Comparison of ENCODE assay signal across 14 cellular contexts in genomic region chr3:14440168-14440518, GRCh38. TPM values are rescaled to one million over a fixed set of nuclear protein-coding genes. Genes with fewer than 3 reads are reported as not detected.
DNase-seq lines count a peak whose midpoint lies in the region; ATAC-seq, FAIRE-seq and TF ChIP-seq lines count a peak whose summit lies in the region.
"Had no signal": no experiment of that assay in that cellular context is flagged by ENCODE, and none has a peak within 500 bp of the region (broad histone marks: within the 10 kb centered on the region; RNA-seq: fewer than 3 reads in every experiment).

No MANE protein-coding gene starts in this region.

- intact Hi-C loops in adrenal gland (cut with DNase I) = no loop called here

- TF ChIP-seq POLR2A in adrenal gland (IDR thresholded peaks at IDR 0.05) = no peak

- DNase-seq in NCI-H345 (lab: John Stamatoyannopoulos, UW) (peak; percentile 28), NCI-H345 treated with DMSO at 0.1 percent for 48 hours (lab: John Stamatoyannopoulos, UW; ENCODE audit: unreplicated experiment) (no peak), adrenal gland (no peak), progenitor cell of endocrine pancreas (ENCODE audit: low spot score, unreplicated experiment) (no peak), small intestine (no peak)
- DNase-seq in stimulated activated CD4-positive, alpha-beta T cell treated with anti-CD3 and anti-CD28 coated beads, Interleukin-2, amount 100 ng/mL, for 48 hours = no peak
- DNase-seq: activated CD8-positive, alpha-beta memory T cell treated with anti-CD3 and anti-CD28 coated beads, Interleukin-2, amount 50 U/mL, for 4 hours; natural killer cell; NCI-H1436 treated with DMSO at 0.1 percent for 48 hours had no signal

- WGBS in adrenal gland, 4 donors = 60 to 74% (median 65%) methylated on average over 3 of the region's 3 CpGs
- 61 to 77% (median 73%) methylated on average over 3 of the region's 3 CpGs for WGBS in small intestine, 3 donors

- H3K4me1 Mint-ChIP-seq in IgD-negative memory B cell (peaks cover 25 to 28% (median 26%) of the 10 kb centered on the region in 3 donors), progenitor cell of endocrine pancreas (ENCODE audit: low read depth) (peaks cover 3% of the 10 kb centered on the region)

- H3K4me1 ChIP-seq in adrenal gland (replicated peaks in 1 of 2) (peaks cover 24 to 55% of the 10 kb centered on the region in 2 donors), small intestine (ENCODE audit: control insufficient read depth in 2 of 2, insufficient read depth in 1 of 2, low read depth in 1 of 2, low read length in 1 of 2) (peaks cover 4 to 13% of the 10 kb centered on the region in 2 donors)

- H3K9me3 ChIP-seq in adrenal gland (replicated peaks in 1 of 3) (no peaks in the 10 kb centered on the region), small intestine (ENCODE audit: control insufficient read depth, low read depth) (no peaks in the 10 kb centered on the region)
- H3K9me3 ChIP-seq: colonic mucosa, SJCRH30 had no signal

- no peaks in the 10 kb centered on the region for H3K27me3 Mint-ChIP-seq in IgD-negative memory B cell
- no peaks in the 10 kb centered on the region for H3K27me3 Mint-ChIP-seq in progenitor cell of endocrine pancreas

- peak overlapping the region in 2 of 3 donors; percentile 58 to 83 for H3K27ac Mint-ChIP-seq in IgD-negative memory B cell
- H3K27ac Mint-ChIP-seq in progenitor cell of endocrine pancreas = peak overlapping the region; percentile 76

- peaks cover 2% of the 10 kb centered on the region for H3K36me3 Mint-ChIP-seq in IgD-negative memory B cell
- peaks cover 6% of the 10 kb centered on the region for H3K36me3 Mint-ChIP-seq in progenitor cell of endocrine pancreas (ENCODE audit: insufficient read depth)
- H3K36me3 Mint-ChIP-seq: natural killer cell had no signal

- H3K4me3 Mint-ChIP-seq in IgD-negative memory B cell = peak overlapping the region in 1 of 4 donors; percentile 72
- no peak overlapping the region for H3K4me3 Mint-ChIP-seq in progenitor cell of endocrine pancreas (ENCODE audit: low read depth)
- H3K4me3 Mint-ChIP-seq: natural killer cell had no signal

- no peak for ATAC-seq in HG03469 (IDR thresholded peaks at IDR 0.05; ENCODE audit: unreplicated experiment)
- ATAC-seq: esophagus mucosa had no signal

- H3K27me3 ChIP-seq in adrenal gland = no peaks in the 10 kb centered on the region
- no peaks in the 10 kb centered on the region for H3K27me3 ChIP-seq in small intestine (ENCODE audit: control insufficient read depth in 2 of 2, insufficient read depth in 2 of 2, low read length in 2 of 2)
- H3K27me3 ChIP-seq: colonic mucosa, SJCRH30 had no signal

- H3K4me3 ChIP-seq in adrenal gland (no peak overlapping the region), small intestine (ENCODE audit: low read depth in 1 of 2, low read length in 2 of 2) (no peak overlapping the region)
- H3K4me3 ChIP-seq: colonic mucosa, SJCRH30 had no signal

- TF ChIP-seq CTCF in adrenal gland (IDR thresholded peaks at IDR 0.05) (no peak), progenitor cell of endocrine pancreas (IDR thresholded peaks at IDR 0.05; ENCODE audit: unreplicated experiment) (no peak)

- H3K9me3 Mint-ChIP-seq in IgD-negative memory B cell (no peaks in the 10 kb centered on the region), progenitor cell of endocrine pancreas (ENCODE audit: low read depth) (no peaks in the 10 kb centered on the region)
- H3K9me3 Mint-ChIP-seq: natural killer cell had no signal

- H3K27ac ChIP-seq in adrenal gland = peak overlapping the region in 3 of 5 donors; percentile 20 to 57 (median 54)
- no peak overlapping the region for H3K27ac ChIP-seq in small intestine (ENCODE audit: low read depth in 1 of 2, low read length in 1 of 2)
- H3K27ac ChIP-seq: colonic mucosa, SJCRH30 had no signal

- H3K36me3 ChIP-seq in adrenal gland (replicated peaks in 1 of 2) (no peaks in the 10 kb centered on the region), small intestine (ENCODE audit: control insufficient read depth in 2 of 2, insufficient read depth in 2 of 2, low read length in 2 of 2) (no peaks in the 10 kb centered on the region)
- H3K36me3 ChIP-seq: colonic mucosa, SJCRH30 had no signal

- FAIRE-seq in small intestine (lab: Jason Lieb, UNC) = no peak

RNA-seq across cellular contexts. Expression of gene SLC6A6, which starts 37.7 kb away (rescaled TPM):
- polyA plus RNA-seq in IgD-negative memory B cell (7.6 TPM), adrenal gland (10 to 100 TPM; 10.6 to 80.8 (median 13.0) TPM), small intestine (10 to 100 TPM in 1 of 3 donors, 1 to 10 TPM in 2; 6.9 to 10.8 (median 8.6) TPM)
- total RNA-seq in adrenal gland (100 to 1,000 TPM in 3 of 8 donors, 10 to 100 TPM in 5; 71.8 to 197 (median 90.6) TPM), progenitor cell of endocrine pancreas (23.8 and 28.1 TPM in 2 replicates)

Comparison
In these comparisons a context has a peak if more than half of its experiments do, and no peak if none do; other contexts are left out.
1. H3K27ac ChIP-seq: peak in adrenal gland (3 of 5); none in small intestine (0 of 2).